ENCODE assay signal across 31 cellular contexts in the genomic region with DNA sequence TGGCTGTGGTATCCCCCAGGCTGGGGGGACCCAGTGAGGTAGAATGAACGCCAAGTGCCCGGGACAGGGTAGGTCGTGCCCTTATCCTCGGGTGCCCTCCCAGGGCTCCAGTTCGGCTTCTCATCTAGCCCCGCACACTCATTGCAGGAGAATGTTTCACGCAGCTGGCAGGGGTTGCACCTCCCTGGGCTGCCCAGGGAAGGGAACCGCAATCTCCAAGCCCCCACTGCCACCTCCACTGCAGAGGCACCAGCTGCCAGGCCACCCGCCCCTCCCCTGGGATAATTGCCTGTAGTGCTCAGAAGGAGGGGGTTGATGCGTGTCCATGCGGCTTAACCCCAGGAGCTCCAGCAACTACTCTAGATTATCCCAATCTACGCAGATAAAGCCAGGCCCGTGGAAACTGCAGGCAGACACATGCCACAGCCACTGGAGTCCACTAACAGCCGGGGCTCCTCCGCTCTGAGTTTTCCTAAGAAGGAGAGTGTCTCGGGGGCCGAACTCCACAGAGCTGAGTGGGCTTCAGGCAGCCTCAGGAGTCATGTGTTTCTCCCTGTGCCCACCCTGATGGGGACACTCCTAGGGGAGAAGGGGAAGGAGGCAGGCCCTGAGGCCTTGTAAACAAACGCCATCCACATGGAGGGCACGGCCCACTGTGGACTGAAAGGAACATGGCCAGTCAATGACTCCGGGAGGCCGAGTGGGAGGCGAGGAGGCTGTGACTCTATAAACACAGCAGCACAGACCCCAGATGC.
DNase-seq lines count a peak whose midpoint lies in the region; ATAC-seq, FAIRE-seq and TF ChIP-seq lines count a peak whose summit lies in the region.
"Had no signal": no experiment of that assay in that cellular context is flagged by ENCODE, and none has a peak within 500 bp of the region (broad histone marks: within the 10 kb centered on the region; RNA-seq: fewer than 3 reads in every experiment).

No MANE protein-coding gene starts in this region.

- no peaks in the 10 kb centered on the region for H3K9me3 Mint-ChIP-seq in neural progenitor cell
- H3K9me3 Mint-ChIP-seq: activated naive CD8-positive, alpha-beta T cell treated with anti-CD3 and anti-CD28 coated beads, Interleukin-2, amount 50 U/mL, for 24 hours; dendritic cell treated with granulocyte-macrophage colony-stimulating factor and Interleukin-4, amounts not matched to agents 40 ng/mL and 50 ng/mL, for 4 days; HFFc6; T-helper 1 cell treated with Interleukin-12 subunit alpha and Interleukin-12 subunit beta and Interleukin-4 antibody, amounts not matched to agents 30 μg/mL and 1 μg/mL, for 36 hours had no signal

- H3K4me1 Mint-ChIP-seq in neural progenitor cell, result peaks cover 16% of the 10 kb centered on the region
- H3K4me1 Mint-ChIP-seq: activated naive CD8-positive, alpha-beta T cell treated with anti-CD3 and anti-CD28 coated beads, Interleukin-2, amount 50 U/mL, for 24 hours had no signal

- no peaks in the 10 kb centered on the region for H3K36me3 ChIP-seq in BE2C
- no peaks in the 10 kb centered on the region for H3K36me3 ChIP-seq in neural progenitor cell
- H3K36me3 ChIP-seq: tibial artery had no signal

- H3K27ac Mint-ChIP-seq in neural progenitor cell, result no peak overlapping the region
- H3K27ac Mint-ChIP-seq: activated naive CD8-positive, alpha-beta T cell treated with anti-CD3 and anti-CD28 coated beads, Interleukin-2, amount 50 U/mL, for 24 hours; dendritic cell treated with granulocyte-macrophage colony-stimulating factor and Interleukin-4, amounts not matched to agents 40 ng/mL and 50 ng/mL, for 4 days; HFFc6; T-helper 1 cell treated with Interleukin-12 subunit alpha and Interleukin-12 subunit beta and Interleukin-4 antibody, amounts not matched to agents 30 μg/mL and 1 μg/mL, for 36 hours had no signal

- H3K9me3 ChIP-seq in BE2C, result no peaks in the 10 kb centered on the region
- H3K9me3 ChIP-seq in neural progenitor cell (ENCODE audit: low read depth), result no peaks in the 10 kb centered on the region
- H3K9me3 ChIP-seq: tibial artery had no signal

- no peaks in the 10 kb centered on the region for H3F3A ChIP-seq in neural progenitor cell (ENCODE audit: low read depth)

- no peaks in the 10 kb centered on the region for H3K36me3 Mint-ChIP-seq in neural progenitor cell

- no peak overlapping the region for H3K27ac ChIP-seq in neural progenitor cell
- H3K27ac ChIP-seq: C4-2B, GM23248, tibial artery had no signal

- no peak overlapping the region for H3K9ac ChIP-seq in neural progenitor cell
- H3K9ac ChIP-seq: GM23248 had no signal

- H3K79me2 ChIP-seq in neural progenitor cell (ENCODE audit: low read depth), result no peaks in the 10 kb centered on the region

- TF ChIP-seq CTCF in BE2C (IDR thresholded peaks at IDR 0.05; ENCODE audit: low read depth, low read length) (no peak), D721Med (IDR thresholded peaks at IDR 0.05; ENCODE audit: insufficient read depth, missing control alignments) (no peak), neural progenitor cell (IDR thresholded peaks at IDR 0.05) (no peak)

- no peak for ATAC-seq in HG03469 (IDR thresholded peaks at IDR 0.05; ENCODE audit: unreplicated experiment)
- ATAC-seq: activated CD4-positive, CD25-positive, alpha-beta regulatory T cell treated with anti-CD3 and anti-CD28 coated beads, Interleukin-2, amount 50 U/mL, for 24 hours; activated naive CD8-positive, alpha-beta T cell treated with anti-CD3 and anti-CD28 coated beads, Interleukin-2, amount 50 U/mL, for 24 hours; K562; PC-3; right cardiac atrium had no signal

- no peaks in the 10 kb centered on the region for H4K20me1 ChIP-seq in neural progenitor cell (ENCODE audit: low read depth)

- H3K4me1 ChIP-seq in BE2C, result no peaks in the 10 kb centered on the region
- H3K4me1 ChIP-seq in neural progenitor cell, result peaks cover 8% of the 10 kb centered on the region
- H3K4me1 ChIP-seq: tibial artery had no signal

- no peak overlapping the region for H2AFZ ChIP-seq in neural progenitor cell (replicated peaks)
- H2AFZ ChIP-seq: GM23248 had no signal

- H3K4me3 Mint-ChIP-seq in neural progenitor cell, result no peak overlapping the region
- H3K4me3 Mint-ChIP-seq: activated naive CD8-positive, alpha-beta T cell treated with anti-CD3 and anti-CD28 coated beads, Interleukin-2, amount 50 U/mL, for 24 hours; dendritic cell treated with granulocyte-macrophage colony-stimulating factor and Interleukin-4, amounts not matched to agents 40 ng/mL and 50 ng/mL, for 4 days; HFFc6; T-helper 1 cell treated with Interleukin-12 subunit alpha and Interleukin-12 subunit beta and Interleukin-4 antibody, amounts not matched to agents 30 μg/mL and 1 μg/mL, for 36 hours had no signal

- H3K27me3 ChIP-seq in BE2C, result no peaks in the 10 kb centered on the region
- H3K27me3 ChIP-seq in neural progenitor cell, result no peaks in the 10 kb centered on the region

- H3K27me3 Mint-ChIP-seq in neural progenitor cell (ENCODE audit: insufficient read depth, low read depth), result peaks cover 19% of the 10 kb centered on the region

- DNase-seq in BE2C (peak; percentile 15), D721Med (ENCODE audit: insufficient read length, low spot score) (peak; percentile 86), NCI-H524 treated with DMSO at 0.1 percent for 48 hours (lab: John Stamatoyannopoulos, UW) (peak; percentile 80), neural progenitor cell (ENCODE audit: low spot score) (peak; percentile 33), dedifferentiated amniotic fluid mesenchymal stem cell (ENCODE audit: extremely low spot score) (no peak)
- DNase-seq in stimulated activated naive CD4-positive, alpha-beta T cell (lab: John Stamatoyannopoulos, UW), result no peak
- DNase-seq: activated CD4-positive, alpha-beta T cell treated with anti-CD3 and anti-CD28 coated beads, Interleukin-2, amount 50 U/mL, for 4 hours; activated naive CD4-positive, alpha-beta T cell; activated naive CD8-positive, alpha-beta T cell treated with anti-CD3 and anti-CD28 coated beads, Interleukin-2, amount 50 U/mL, for 24 hours; activated T-cell treated with anti-CD3 and anti-CD28 coated beads, Interleukin-2, amount 50 U/mL, for 48 hours; erythroblast; GM23248; HFFc6; mesenchymal stem cell; NCI-H1048; NCI-H1930; NCI-H446 treated with DMSO at 0.1 percent for 48 hours; NK-92 treated with Interleukin-12 subunit alpha and Interleukin-12 subunit beta, amount 100 ng/mL, for 24 hours; PC-3; stimulated activated CD4-positive, alpha-beta T cell treated with anti-CD3 and anti-CD28 coated beads, Interleukin-12 subunit alpha, Interleukin-12 subunit beta, amount 100 ng/mL, for 4 hours; stimulated activated CD4-positive, alpha-beta T cell treated with anti-CD3 and anti-CD28 coated beads, Interleukin-2, amount 100 ng/mL, for 48 hours; tibial artery had no signal

- H3K4me3 ChIP-seq in BE2C (ENCODE audit: low read depth, low read length) (no peak overlapping the region), neural progenitor cell (no peak overlapping the region)
- H3K4me3 ChIP-seq: GM23248, K562, tibial artery had no signal

- FAIRE-seq in D721Med (lab: Jason Lieb, UNC), result peak; percentile 58
- FAIRE-seq: astrocyte, K562, TTC549 had no signal

- no peak overlapping the region for H3K4me2 ChIP-seq in neural progenitor cell

Comparison
In these comparisons a context has a peak if more than half of its experiments do, and no peak if none do; other contexts are left out.
1. DNase-seq: peak in BE2C (single experiment), D721Med (single experiment), NCI-H524 treated with DMSO at 0.1 percent for 48 hours (single experiment) and neural progenitor cell (single experiment); none in stimulated activated naive CD4-positive, alpha-beta T cell (0 of 6) and dedifferentiated amniotic fluid mesenchymal stem cell (single experiment).